ENCODE assay signal across 21 cellular contexts in genomic region chr11:2896047-2896446, GRCh38. TPM values are rescaled to one million over a fixed set of nuclear protein-coding genes. Genes with fewer than 3 reads are reported as not detected.
DNase-seq lines count a peak whose midpoint lies in the region; ATAC-seq lines count a peak whose summit lies in the region.
"Had no signal": no experiment of that assay in that cellular context is flagged by ENCODE, and none has a peak within 500 bp of the region (broad histone marks: within the 10 kb centered on the region; RNA-seq: fewer than 3 reads in every experiment).

No MANE protein-coding gene starts in this region.

- H3K36me3 ChIP-seq in BLaER1, result no peaks in the 10 kb centered on the region

- no peak overlapping the region for H3K4me3 Mint-ChIP-seq in T-helper 1 cell treated with Interleukin-12 subunit alpha and Interleukin-12 subunit beta and Interleukin-4 antibody, amounts not matched to agents 30 μg/mL and 1 μg/mL, for 36 hours
- no peak overlapping the region for H3K4me3 Mint-ChIP-seq in activated T-helper 17 cell treated with anti-CD3 and anti-CD28 coated beads, Interleukin-2, amount 50 U/mL, for 72 hours
- no peak overlapping the region for H3K4me3 Mint-ChIP-seq in immature natural killer cell
- H3K4me3 Mint-ChIP-seq: CD14-positive monocyte had no signal

- H3K4me1 ChIP-seq in BLaER1, result peaks cover 62% of the 10 kb centered on the region

- H3K9me3 Mint-ChIP-seq in T-helper 1 cell treated with Interleukin-12 subunit alpha and Interleukin-12 subunit beta and Interleukin-4 antibody, amounts not matched to agents 30 μg/mL and 1 μg/mL, for 36 hours, result no peaks in the 10 kb centered on the region
- H3K9me3 Mint-ChIP-seq in activated T-helper 17 cell treated with anti-CD3 and anti-CD28 coated beads, Interleukin-2, amount 50 U/mL, for 72 hours, result no peaks in the 10 kb centered on the region
- H3K9me3 Mint-ChIP-seq in immature natural killer cell, result peaks cover 0 to 2% (median 0%) of the 10 kb centered on the region in 6 donors

- H4K20me1 ChIP-seq in BLaER1, result no peaks in the 10 kb centered on the region

- H3K27me3 ChIP-seq in BLaER1, result no peaks in the 10 kb centered on the region

- no peak overlapping the region for H3K4me2 ChIP-seq in BLaER1

- H3K9me3 ChIP-seq in BLaER1, result no peaks in the 10 kb centered on the region

- peak overlapping the region; percentile 62 for H3K27ac Mint-ChIP-seq in T-helper 1 cell treated with Interleukin-12 subunit alpha and Interleukin-12 subunit beta and Interleukin-4 antibody, amounts not matched to agents 30 μg/mL and 1 μg/mL, for 36 hours
- peak overlapping the region; percentile 56 for H3K27ac Mint-ChIP-seq in activated T-helper 17 cell treated with anti-CD3 and anti-CD28 coated beads, Interleukin-2, amount 50 U/mL, for 72 hours
- H3K27ac Mint-ChIP-seq in immature natural killer cell, result peak overlapping the region in 5 of 6 donors; percentile 40 to 87 (median 77)

- DNase-seq in T-helper 1 cell (no peak), immature natural killer cell (no peak), substantia nigra (lab: John Stamatoyannopoulos, UW) (no peak), HK-2 (ENCODE audit: unreplicated experiment) (no peak)
- DNase-seq: DMS79, H7, MM.1S, NCI-H1048, NCI-H1436, NCI-H187 treated with DMSO at 0.1 percent for 48 hours, NCI-H2107, NCI-H446 treated with DMSO at 0.1 percent for 48 hours, NCI-H526 treated with DMSO at 0.1 percent for 48 hours, OCI-M1, SHP77 had no signal

- ATAC-seq in activated T-helper 17 cell treated with anti-CD3 and anti-CD28 coated beads, Interleukin-2, amount 50 U/mL, for 72 hours (replicated peaks), result no peak
- ATAC-seq in GM18870 (IDR thresholded peaks at IDR 0.05; ENCODE audit: unreplicated experiment), result no peak

- H3K4me3 ChIP-seq in BLaER1, result no peak overlapping the region

- H3K36me3 Mint-ChIP-seq in T-helper 1 cell treated with Interleukin-12 subunit alpha and Interleukin-12 subunit beta and Interleukin-4 antibody, amounts not matched to agents 30 μg/mL and 1 μg/mL, for 36 hours (ENCODE audit: low read depth), result no peaks in the 10 kb centered on the region
- no peaks in the 10 kb centered on the region for H3K36me3 Mint-ChIP-seq in activated T-helper 17 cell treated with anti-CD3 and anti-CD28 coated beads, Interleukin-2, amount 50 U/mL, for 72 hours (ENCODE audit: low read depth)
- H3K36me3 Mint-ChIP-seq in immature natural killer cell, result no peaks in the 10 kb centered on the region

- H3K4me1 Mint-ChIP-seq in T-helper 1 cell treated with Interleukin-12 subunit alpha and Interleukin-12 subunit beta and Interleukin-4 antibody, amounts not matched to agents 30 μg/mL and 1 μg/mL, for 36 hours (ENCODE audit: low read depth), result peaks cover 35% of the 10 kb centered on the region
- peaks cover 22% of the 10 kb centered on the region for H3K4me1 Mint-ChIP-seq in activated T-helper 17 cell treated with anti-CD3 and anti-CD28 coated beads, Interleukin-2, amount 50 U/mL, for 72 hours
- H3K4me1 Mint-ChIP-seq in immature natural killer cell, result peaks cover 56% of the 10 kb centered on the region in 2 donors

- H3K27ac ChIP-seq in BLaER1 (0 out of 2 replicates have a peak overlapping the region, but pooled peaks have one; percentile 14), substantia nigra (ENCODE audit: low read depth, low read length, poor library complexity, severe bottlenecking) (no peak overlapping the region)
- H3K27ac ChIP-seq: 22Rv1 had no signal

- H3K9ac ChIP-seq in BLaER1, result no peak overlapping the region

- H3K27me3 Mint-ChIP-seq in T-helper 1 cell treated with Interleukin-12 subunit alpha and Interleukin-12 subunit beta and Interleukin-4 antibody, amounts not matched to agents 30 μg/mL and 1 μg/mL, for 36 hours (ENCODE audit: low read depth), result no peaks in the 10 kb centered on the region
- H3K27me3 Mint-ChIP-seq in activated T-helper 17 cell treated with anti-CD3 and anti-CD28 coated beads, Interleukin-2, amount 50 U/mL, for 72 hours, result no peaks in the 10 kb centered on the region
- H3K27me3 Mint-ChIP-seq in immature natural killer cell (ENCODE audit: low read depth in 3 of 3), result peaks cover 3 to 8% (median 7%) of the 10 kb centered on the region in 3 donors

RNA-seq across cellular contexts. Expression of gene CDKN1C, which starts 10.5 kb away (rescaled TPM):
- 10 to 100 TPM in 1 of 2 donors, under 1 TPM in 1; 0.58 to 34.8 TPM for total RNA-seq in activated T-helper 17 cell treated with anti-CD3 and anti-CD28 coated beads, Interleukin-2, amount 50 U/mL, for 72 hours
- polyA plus RNA-seq in immature natural killer cell, result under 1 TPM in 1 of 3 donors, not detected in 2; 0.24 TPM

RNA-seq across cellular contexts. Expression of gene PHLDA2, which starts 33.2 kb away (rescaled TPM):
- 1 to 10 TPM; 5.6 to 9.1 TPM for total RNA-seq in activated T-helper 17 cell treated with anti-CD3 and anti-CD28 coated beads, Interleukin-2, amount 50 U/mL, for 72 hours
- under 1 TPM in 1 of 3 donors, not detected in 2; 0.27 TPM for polyA plus RNA-seq in immature natural killer cell
